Comparison of ENCODE assay signal across 14 cellular contexts in the genomic region with DNA sequence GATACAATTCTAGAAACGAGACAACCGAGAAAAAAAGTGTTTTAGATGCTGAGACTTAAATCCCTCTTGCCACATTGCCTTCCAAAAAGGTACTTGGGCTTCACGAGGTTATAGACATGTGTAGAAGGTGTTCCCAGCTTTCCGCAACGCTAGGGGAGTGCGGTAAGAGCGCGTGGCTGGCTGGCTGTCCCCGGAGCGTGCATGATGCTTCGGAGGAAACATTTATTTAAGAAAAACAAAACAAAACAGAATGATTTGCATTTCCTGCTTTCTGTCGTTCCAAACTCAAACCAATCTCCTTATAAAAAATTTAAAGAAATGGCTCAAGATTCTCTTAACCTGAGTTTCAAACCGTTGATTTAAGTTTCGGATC. TPM values are rescaled to one million over a fixed set of nuclear protein-coding genes. Genes with fewer than 3 reads are reported as not detected.
DNase-seq lines count a peak whose midpoint lies in the region; ATAC-seq and TF ChIP-seq lines count a peak whose summit lies in the region.
"Had no signal": no experiment of that assay in that cellular context is flagged by ENCODE, and none has a peak within 500 bp of the region (broad histone marks: within the 10 kb centered on the region; RNA-seq: fewer than 3 reads in every experiment).

No MANE protein-coding gene starts in this region.

- H2BK15ac ChIP-seq in mesendoderm (replicated peaks; ENCODE audit: low read depth) = no peak overlapping the region

- H3K4me2 ChIP-seq in mesendoderm (ENCODE audit: low read length) = no peak overlapping the region

- no peak overlapping the region for H3K4ac ChIP-seq in mesendoderm (ENCODE audit: low read depth, low read length)

- no peak for ATAC-seq in HG02870 (IDR thresholded peaks at IDR 0.05; ENCODE audit: unreplicated experiment)
- ATAC-seq in GM19351 (IDR thresholded peaks at IDR 0.05; ENCODE audit: unreplicated experiment) = no peak

- TF ChIP-seq CTCF in chondrocyte (IDR thresholded peaks at IDR 0.05) = no peak
- TF ChIP-seq CTCF in tibial nerve (IDR thresholded peaks at IDR 0.05) = no peak

- no peak overlapping the region for H2BK120ac ChIP-seq in mesendoderm (ENCODE audit: low read depth, low read length)

- H3K9ac ChIP-seq in mesendoderm (ENCODE audit: low read length) = no peak overlapping the region

- H3K23ac ChIP-seq in mesendoderm (ENCODE audit: low read length) = no peak overlapping the region

- no peak for TF ChIP-seq EP300 in tibial nerve (IDR thresholded peaks at IDR 0.05)

- H3K4me3 ChIP-seq in mesendoderm (ENCODE audit: low read length) = no peak overlapping the region
- peak overlapping the region; percentile 10 to 65 (median 40) for H3K4me3 ChIP-seq in tibial nerve

- DNase-seq in activated naive CD4-positive, alpha-beta T cell treated with anti-CD3 and anti-CD28 coated beads, Interleukin-2, amount 10 ng/mL, durations not matched to agents 7 days and 5 days = no peak
- DNase-seq in activated naive CD4-positive, alpha-beta T cell treated with Interleukin-2 at 50 U/mL for 16 hours = no peak
- DNase-seq in chondrocyte (ENCODE audit: low spot score) = no peak
- DNase-seq in mesendoderm = peak; percentile 17
- no peak for DNase-seq in tibial nerve (ENCODE audit: low spot score in 2 of 2)
- DNase-seq in head of caudate nucleus = no peak
- DNase-seq: brain microvascular endothelial cell; hypothalamus; NCI-H1092; stimulated activated CD8-positive, alpha-beta memory T cell treated with anti-CD3 and anti-CD28 coated beads, Interleukin-4, amount 100 ng/mL, for 48 hours had no signal

- peaks cover 0 to 2% (median 0%) of the 10 kb centered on the region in 4 donors for H3K9me3 ChIP-seq in tibial nerve

- no peak overlapping the region for H3K27ac Mint-ChIP-seq in activated naive CD4-positive, alpha-beta T cell treated with anti-CD3 and anti-CD28 coated beads, Interleukin-2, amount 10 ng/mL, durations not matched to agents 7 days and 5 days
- H3K27ac Mint-ChIP-seq in chondrocyte (ENCODE audit: unreplicated experiment) = no peak overlapping the region

- H3K36me3 ChIP-seq in mesendoderm (ENCODE audit: control insufficient read depth, insufficient read depth, low read length) (no peaks in the 10 kb centered on the region), tibial nerve (no peaks in the 10 kb centered on the region)
- H3K36me3 ChIP-seq: brain microvascular endothelial cell had no signal

- no peak for TF ChIP-seq POLR2A in tibial nerve (IDR thresholded peaks at IDR 0.05)

- no peak overlapping the region for H4K5ac ChIP-seq in mesendoderm (ENCODE audit: low read length)

- H3K18ac ChIP-seq in mesendoderm (ENCODE audit: low read length) = no peak overlapping the region

- peak overlapping the region; percentile 53 for H3K4me3 Mint-ChIP-seq in activated naive CD4-positive, alpha-beta T cell treated with anti-CD3 and anti-CD28 coated beads, Interleukin-2, amount 10 ng/mL, durations not matched to agents 7 days and 5 days
- H3K4me3 Mint-ChIP-seq in chondrocyte (ENCODE audit: unreplicated experiment) = peak overlapping the region; percentile 60

- no peak overlapping the region for H2BK5ac ChIP-seq in mesendoderm (ENCODE audit: low read length)

- no peak overlapping the region for H3K56ac ChIP-seq in mesendoderm (ENCODE audit: low read length)

- H3K27me3 ChIP-seq in mesendoderm (ENCODE audit: insufficient read depth, low read length, poor library complexity) = peaks cover 18% of the 10 kb centered on the region
- H3K27me3 ChIP-seq in tibial nerve = peaks cover 0 to 62% of the 10 kb centered on the region in 2 donors

- H3K27me3 Mint-ChIP-seq in activated naive CD4-positive, alpha-beta T cell treated with anti-CD3 and anti-CD28 coated beads, Interleukin-2, amount 10 ng/mL, durations not matched to agents 7 days and 5 days = peaks cover 97% of the 10 kb centered on the region
- peaks cover 63% of the 10 kb centered on the region for H3K27me3 Mint-ChIP-seq in chondrocyte (ENCODE audit: low read depth)

- no peaks in the 10 kb centered on the region for H3K79me1 ChIP-seq in mesendoderm (ENCODE audit: low read length)

- no peaks in the 10 kb centered on the region for H3K9me3 Mint-ChIP-seq in activated naive CD4-positive, alpha-beta T cell treated with anti-CD3 and anti-CD28 coated beads, Interleukin-2, amount 10 ng/mL, durations not matched to agents 7 days and 5 days
- no peaks in the 10 kb centered on the region for H3K9me3 Mint-ChIP-seq in chondrocyte (ENCODE audit: low read depth)

- peaks cover 1% of the 10 kb centered on the region for H3K36me3 Mint-ChIP-seq in activated naive CD4-positive, alpha-beta T cell treated with anti-CD3 and anti-CD28 coated beads, Interleukin-2, amount 10 ng/mL, durations not matched to agents 7 days and 5 days
- H3K36me3 Mint-ChIP-seq in chondrocyte (ENCODE audit: low read depth) = peaks cover 1% of the 10 kb centered on the region

- WGBS in mesendoderm (ENCODE audit: extremely low coverage, insufficient coverage, low lambda C conversion rate) = no CpG with 5 or more reads among the region's 14 CpGs
- 14 to 21% methylated on average over 14 of the region's 14 CpGs for WGBS in tibial nerve, 2 donors

- CTCF ChIA-PET in activated naive CD4-positive, alpha-beta T cell treated with anti-CD3 and anti-CD28 coated beads, Interleukin-2, amount 10 ng/mL, durations not matched to agents 7 days and 5 days (lab: Charles Lee) = no interaction called here

- no peak overlapping the region for H3K27ac ChIP-seq in mesendoderm (ENCODE audit: low read depth, low read length)
- peak overlapping the region in 2 of 4 donors; percentile 55 to 60 for H3K27ac ChIP-seq in tibial nerve
- H3K27ac ChIP-seq: brain microvascular endothelial cell, VCaP had no signal

- H3K4me1 Mint-ChIP-seq in activated naive CD4-positive, alpha-beta T cell treated with anti-CD3 and anti-CD28 coated beads, Interleukin-2, amount 10 ng/mL, durations not matched to agents 7 days and 5 days = peaks cover 10% of the 10 kb centered on the region
- H3K4me1 Mint-ChIP-seq in chondrocyte (ENCODE audit: low read depth) = peaks cover 3% of the 10 kb centered on the region

- intact Hi-C loops in head of caudate nucleus (cut with DNase I) = no loop called here

- no peaks in the 10 kb centered on the region for H3K79me2 ChIP-seq in mesendoderm (ENCODE audit: control insufficient read depth, insufficient read depth, low read length)

- no peaks in the 10 kb centered on the region for H3K4me1 ChIP-seq in mesendoderm (ENCODE audit: control insufficient read depth, low read depth, low read length)
- H3K4me1 ChIP-seq in tibial nerve = peaks cover 0 to 20% (median 10%) of the 10 kb centered on the region in 4 donors

- no peak overlapping the region for H4K8ac ChIP-seq in mesendoderm (ENCODE audit: low read depth, low read length)

- H2AK5ac ChIP-seq in mesendoderm (ENCODE audit: low read length) = no peak overlapping the region

RNA-seq across cellular contexts. Expression of a gene that starts 0.8 kb away (rescaled TPM):
- total RNA-seq in chondrocyte = not detected in 3 replicates
- polyA plus RNA-seq in mesendoderm (2013, experiment 1 of 2) = 0.03 TPM
- polyA plus RNA-seq in mesendoderm (2013, experiment 2 of 2) = 0.03 TPM
- total RNA-seq in tibial nerve = 10 to 100 TPM; 13.4 to 26.1 (median 21.5) TPM
- total RNA-seq: right cardiac atrium had no signal
- polyA plus RNA-seq: right cardiac atrium had no signal

RNA-seq across cellular contexts. Expression of a gene that starts 46.4 kb away (rescaled TPM):
- total RNA-seq in chondrocyte = 15.8 to 20.2 TPM (median 18.1 TPM) in 3 replicates
- polyA plus RNA-seq in mesendoderm (2013, experiment 1 of 2) = 17.3 TPM
- 16.3 TPM for polyA plus RNA-seq in mesendoderm (2013, experiment 2 of 2)
- 10 to 100 TPM; 12.6 to 32.2 (median 21.3) TPM for total RNA-seq in tibial nerve

Comparison
In these comparisons a context has a peak if more than half of its experiments do, and no peak if none do; other contexts are left out.
1. RNA of a gene that starts 0.8 kb away (total RNA-seq): 13.4 to 26.1 TPM in tibial nerve; not detected in chondrocyte; every median in the first group is over 10 times any median in the second.